ENCODE assay signal across 8 cellular contexts in genomic region chr17:15257316-15257925, GRCh38. TPM values are rescaled to one million over a fixed set of nuclear protein-coding genes. Genes with fewer than 3 reads are reported as not detected.
DNase-seq lines count a peak whose midpoint lies in the region; ATAC-seq and TF ChIP-seq lines count a peak whose summit lies in the region.

No MANE protein-coding gene starts in this region.

- TF ChIP-seq POLR2A in right lobe of liver (IDR thresholded peaks at IDR 0.05) = no peak

- H3K27me3 Mint-ChIP-seq in activated CD4-positive, alpha-beta T cell treated with anti-CD3 and anti-CD28 coated beads for 36 hours = peaks cover 60% of the 10 kb centered on the region

- H3K4me1 Mint-ChIP-seq in activated CD4-positive, alpha-beta T cell treated with anti-CD3 and anti-CD28 coated beads for 36 hours = peaks cover 15% of the 10 kb centered on the region

- H3K4me3 ChIP-seq in coronary artery (peak overlapping the region; percentile 81), right lobe of liver (no peak overlapping the region)

- no peak overlapping the region for H3K27ac Mint-ChIP-seq in activated CD4-positive, alpha-beta T cell treated with anti-CD3 and anti-CD28 coated beads for 36 hours

- H3K4me3 Mint-ChIP-seq in activated CD4-positive, alpha-beta T cell treated with anti-CD3 and anti-CD28 coated beads for 36 hours = no peak overlapping the region

- H3K36me3 ChIP-seq in right lobe of liver = no peaks in the 10 kb centered on the region

- H3K36me3 Mint-ChIP-seq in activated CD4-positive, alpha-beta T cell treated with anti-CD3 and anti-CD28 coated beads for 36 hours (ENCODE audit: low read depth) = no peaks in the 10 kb centered on the region

- no peaks in the 10 kb centered on the region for H3K9me3 Mint-ChIP-seq in activated CD4-positive, alpha-beta T cell treated with anti-CD3 and anti-CD28 coated beads for 36 hours (ENCODE audit: low read depth)

- CTCF ChIA-PET in activated CD4-positive, alpha-beta T cell treated with anti-CD3 and anti-CD28 coated beads for 36 hours (lab: Charles Lee) = interaction anchor here (0.8 to 3.7 kb wide), 13 partner anchors 9 to 269 kb away, joined by 3 to 52 read pairs (median 4); no protein-coding TSS in a partner anchor

- H3K27ac ChIP-seq in coronary artery (peak overlapping the region; percentile 58 to 74), right lobe of liver (no peak overlapping the region)

- DNase-seq in NCI-H2171 treated with DMSO at 0.1 percent for 48 hours (lab: John Stamatoyannopoulos, UW) (peak; percentile 36), NCI-H2171 (lab: John Stamatoyannopoulos, UW) (no peak), NCI-H1930 (lab: John Stamatoyannopoulos, UW) (peak; percentile 18 to 60), coronary artery (ENCODE audit: low spot score) (peak; percentile 92), right lobe of liver (peak; percentile 78 to 82 (median 79))
- DNase-seq in activated CD4-positive, alpha-beta T cell treated with anti-CD3 and anti-CD28 coated beads for 36 hours = peak; percentile 73
- peak; percentile 21 to 62 (median 33) for DNase-seq in stimulated activated CD4-positive, alpha-beta T cell treated with anti-CD3 and anti-CD28 coated beads, TNF-alpha, amount 100 ng/mL, for 24 hours (ENCODE audit: low read depth in 3 of 3)

- intact Hi-C loops in activated CD4-positive, alpha-beta T cell treated with anti-CD3 and anti-CD28 coated beads for 36 hours (cut with DNase I, micrococcal nuclease) = loop anchor here (1.0 to 5.0 kb wide), 3 partner anchors 245 to 270 kb away; no protein-coding TSS in a partner anchor
- intact Hi-C loops in right lobe of liver (cut with DNase I) = no loop called here

- WGBS in right lobe of liver (ENCODE audit: insufficient coverage, low coverage, low lambda C conversion rate, missing lambda C conversion rate) = 8% methylated on average over 8 of the region's 18 CpGs

- H3K9me3 ChIP-seq in right lobe of liver = no peaks in the 10 kb centered on the region

- H3K27me3 ChIP-seq in right lobe of liver = no peaks in the 10 kb centered on the region

- H3K4me1 ChIP-seq in right lobe of liver = peaks cover 0 to 7% (median 0%) of the 10 kb centered on the region in 4 donors

- POLR2A ChIA-PET in activated CD4-positive, alpha-beta T cell treated with anti-CD3 and anti-CD28 coated beads for 36 hours (lab: Charles Lee) = interaction anchor here (0.6 kb wide), 1 partner anchor 1031 kb away, joined by 3 read pairs; no protein-coding TSS in a partner anchor

- ATAC-seq in HG02798 (IDR thresholded peaks at IDR 0.05; ENCODE audit: poor library complexity, unreplicated experiment) (peak; percentile 82), right lobe of liver (peak; percentile 72 to 82 (median 76))
- ATAC-seq in activated CD4-positive, alpha-beta T cell treated with anti-CD3 and anti-CD28 coated beads for 36 hours = peak; percentile 62

- TF ChIP-seq CTCF in coronary artery (IDR thresholded peaks at IDR 0.05) (peak; percentile 48), right lobe of liver (IDR thresholded peaks at IDR 0.05) (peak; percentile 77 to 96 (median 93))

RNA-seq across cellular contexts. Expression of gene PMP22, which starts 7.7 kb away (rescaled TPM):
- total RNA-seq in activated CD4-positive, alpha-beta T cell treated with anti-CD3 and anti-CD28 coated beads for 36 hours = under 1 TPM in 1 of 2 experiments, not detected in 1; 0.16 TPM
- total RNA-seq in right lobe of liver = 1 to 10 TPM; 3.0 to 9.2 (median 6.9) TPM

Comparison
In these comparisons a context has a peak if more than half of its experiments do, and no peak if none do; other contexts are left out.
1. H3K27ac ChIP-seq: peak in coronary artery (2 of 2); none in right lobe of liver (0 of 3).
2. intact Hi-C loops: an anchor here in activated CD4-positive, alpha-beta T cell treated with anti-CD3 and anti-CD28 coated beads for 36 hours (1.0 to 5.0 kb wide); none called in right lobe of liver.
3. Peak in every context shown above with its lines, with median percentiles within 50 percentile points of each other: ATAC-seq.